Comparison of ENCODE assay signal across 35 cellular contexts in the genomic region with DNA sequence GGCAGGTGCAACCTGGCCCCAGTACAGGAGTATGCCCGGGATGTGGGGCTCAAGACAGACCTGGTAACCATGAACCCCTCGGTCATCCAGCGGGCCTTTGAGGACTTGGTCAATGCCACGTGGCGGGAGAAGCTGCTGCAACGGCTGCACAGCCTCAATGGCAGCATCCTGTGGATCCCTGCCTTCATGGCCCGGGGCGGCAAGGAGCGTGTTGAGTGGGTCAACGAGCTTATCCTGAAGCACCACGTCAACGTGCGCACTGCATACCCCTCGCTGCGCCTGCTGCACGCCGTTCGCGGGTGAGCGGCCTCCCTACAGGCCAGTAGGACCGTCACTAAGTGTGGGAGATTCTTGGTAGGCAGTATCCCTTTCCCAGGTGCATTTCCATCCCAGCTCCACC. TPM values are rescaled to one million over a fixed set of nuclear protein-coding genes. Genes with fewer than 3 reads are reported as not detected.
"Had no signal": no experiment of that assay in that cellular context is flagged by ENCODE, and none has a peak within 500 bp of the region (broad histone marks: within the 10 kb centered on the region; RNA-seq: fewer than 3 reads in every experiment).

No MANE protein-coding gene starts in this region.

- DNase-seq: activated B cell treated with CpG ODN at 0.5 μM for 24 hours; activated CD4-positive, alpha-beta memory T cell treated with anti-CD3 and anti-CD28 coated beads for 36 hours; activated CD4-positive, alpha-beta T cell treated with anti-CD3 and anti-CD28 coated beads for 4 hours; activated CD4-positive, alpha-beta T cell treated with anti-CD3 and anti-CD28 coated beads, Interleukin-2, amount 10 ng/mL, durations not matched to agents 24 days and 14 days; activated CD4-positive, alpha-beta T cell treated with anti-CD3 and anti-CD28 coated beads, Interleukin-2, amount 50 U/mL, for 1 hour; activated CD4-positive, alpha-beta T cell treated with anti-CD3 and anti-CD28 coated beads, Interleukin-2, amount 50 U/mL, for 4 hours; activated CD4-positive, CD25-positive, alpha-beta regulatory T cell treated with anti-CD3 and anti-CD28 coated beads, Interleukin-2, amount 50 U/mL, for 72 hours; activated CD8-positive, alpha-beta memory T cell treated with anti-CD3 and anti-CD28 coated beads, Interleukin-2, amount 50 U/mL, for 4 hours; activated CD8-positive, alpha-beta T cell treated with anti-CD3 and anti-CD28 coated beads for 36 hours; activated gamma-delta T cell treated with Interleukin-2 at 50 U/mL for 16 hours; activated naive CD4-positive, alpha-beta T cell; activated naive CD4-positive, alpha-beta T cell treated with anti-CD3 and anti-CD28 coated beads for 36 hours; activated naive CD4-positive, alpha-beta T cell treated with anti-CD3 and anti-CD28 coated beads, Interleukin-2, amount 50 U/mL, for 16 hours; activated naive CD8-positive, alpha-beta T cell treated with anti-CD3 and anti-CD28 coated beads for 36 hours; activated T-cell treated with anti-CD3 and anti-CD28 coated beads for 4 hours; activated T-cell treated with anti-CD3 and anti-CD28 coated beads, Interleukin-2, amount 50 U/mL, for 1 hour; activated T-cell treated with anti-CD3 and anti-CD28 coated beads, Interleukin-2, amount 50 U/mL, for 4 hours; activated T-cell treated with anti-CD3 and anti-CD28 coated beads, Interleukin-2, amount 50 U/mL, for 72 hours; adrenal gland; amniotic stem cell; aorta; body of pancreas; brain microvascular endothelial cell; central memory CD4-positive, alpha-beta T cell; T-helper 1 cell; T-helper 2 cell; T-helper 9 cell had no signal

- H3K27me3 Mint-ChIP-seq: activated B cell treated with CpG ODN at 0.5 μM for 24 hours; activated CD8-positive, alpha-beta T cell treated with anti-CD3 and anti-CD28 coated beads for 36 hours; activated naive CD8-positive, alpha-beta T cell treated with anti-CD3 and anti-CD28 coated beads for 36 hours had no signal

- H3K4me1 Mint-ChIP-seq: activated B cell treated with CpG ODN at 0.5 μM for 24 hours; activated CD4-positive, alpha-beta T cell treated with anti-CD3 and anti-CD28 coated beads, Interleukin-2, amount 10 ng/mL, durations not matched to agents 24 days and 14 days; activated naive CD8-positive, alpha-beta T cell treated with anti-CD3 and anti-CD28 coated beads for 36 hours; activated T-helper 17 cell treated with anti-CD3 and anti-CD28 coated beads, Interleukin-2, amount 50 U/mL, for 72 hours had no signal

- H3K27ac ChIP-seq: adrenal gland, body of pancreas, brain microvascular endothelial cell, breast epithelium, VCaP had no signal

- H3K9me3 Mint-ChIP-seq: activated B cell treated with CpG ODN at 0.5 μM for 24 hours; activated CD4-positive, alpha-beta memory T cell treated with anti-CD3 and anti-CD28 coated beads for 36 hours; activated CD4-positive, alpha-beta T cell treated with anti-CD3 and anti-CD28 coated beads, Interleukin-2, amount 10 ng/mL, durations not matched to agents 24 days and 14 days; activated CD8-positive, alpha-beta T cell treated with anti-CD3 and anti-CD28 coated beads for 36 hours; activated naive CD4-positive, alpha-beta T cell treated with anti-CD3 and anti-CD28 coated beads for 36 hours; activated naive CD4-positive, alpha-beta T cell treated with anti-CD3 and anti-CD28 coated beads, Interleukin-2, amount 50 U/mL, for 72 hours; activated naive CD8-positive, alpha-beta T cell treated with anti-CD3 and anti-CD28 coated beads for 36 hours; activated T-cell treated with anti-CD3 and anti-CD28 coated beads, Interleukin-2, amount 50 U/mL, for 4 hours; activated T-cell treated with anti-CD3 and anti-CD28 coated beads, Interleukin-2, amount 50 U/mL, for 72 hours; activated T-helper 1 cell treated with anti-CD3 and anti-CD28 coated beads, Interleukin-12 subunit alpha, Interleukin-12 subunit beta, Interleukin-2, Interleukin-4 antibody, amounts not matched to agents 30 ng/mL and 10 ng/mL and 1 ng/mL, durations not matched to agents 14 hours and 24 hours and 36 hours; activated T-helper 17 cell treated with anti-CD3 and anti-CD28 coated beads, Interleukin-2, amount 50 U/mL, for 72 hours; T-helper 1 cell treated with Interleukin-12 subunit alpha and Interleukin-12 subunit beta and Interleukin-4 antibody, amounts not matched to agents 30 μg/mL and 1 μg/mL, for 36 hours; T-helper 2 cell treated with Interferon-gamma antibody and Interleukin-4, amounts not matched to agents 5 μg/mL and 100 μg/mL, for 36 hours had no signal

- H3K4me1 ChIP-seq: adrenal gland, body of pancreas, breast epithelium had no signal

- H3K27me3 ChIP-seq: adrenal gland, body of pancreas, brain microvascular endothelial cell, breast epithelium had no signal

- H3K9me3 ChIP-seq: adrenal gland, body of pancreas, breast epithelium had no signal

- H3K36me3 Mint-ChIP-seq: activated CD4-positive, alpha-beta memory T cell treated with anti-CD3 and anti-CD28 coated beads for 36 hours; activated naive CD4-positive, alpha-beta T cell treated with anti-CD3 and anti-CD28 coated beads, Interleukin-2, amount 50 U/mL, for 72 hours; activated naive CD8-positive, alpha-beta T cell treated with anti-CD3 and anti-CD28 coated beads for 36 hours had no signal

- H3K4me3 Mint-ChIP-seq: activated B cell treated with CpG ODN at 0.5 μM for 24 hours; activated CD4-positive, alpha-beta memory T cell treated with anti-CD3 and anti-CD28 coated beads for 36 hours; activated CD4-positive, alpha-beta T cell treated with anti-CD3 and anti-CD28 coated beads, Interleukin-2, amount 10 ng/mL, durations not matched to agents 24 days and 14 days; activated CD8-positive, alpha-beta T cell treated with anti-CD3 and anti-CD28 coated beads for 36 hours; activated naive CD4-positive, alpha-beta T cell treated with anti-CD3 and anti-CD28 coated beads for 36 hours; activated naive CD8-positive, alpha-beta T cell treated with anti-CD3 and anti-CD28 coated beads for 36 hours; activated T-cell treated with anti-CD3 and anti-CD28 coated beads, Interleukin-2, amount 50 U/mL, for 4 hours; activated T-cell treated with anti-CD3 and anti-CD28 coated beads, Interleukin-2, amount 50 U/mL, for 72 hours; activated T-helper 1 cell treated with anti-CD3 and anti-CD28 coated beads, Interleukin-12 subunit alpha, Interleukin-12 subunit beta, Interleukin-2, Interleukin-4 antibody, amounts not matched to agents 30 ng/mL and 10 ng/mL and 1 ng/mL, durations not matched to agents 14 hours and 24 hours and 36 hours; activated T-helper 17 cell treated with anti-CD3 and anti-CD28 coated beads, Interleukin-2, amount 50 U/mL, for 72 hours; T-helper 1 cell treated with Interleukin-12 subunit alpha and Interleukin-12 subunit beta and Interleukin-4 antibody, amounts not matched to agents 30 μg/mL and 1 μg/mL, for 36 hours; T-helper 2 cell treated with Interferon-gamma antibody and Interleukin-4, amounts not matched to agents 5 μg/mL and 100 μg/mL, for 36 hours had no signal

- H3K4me3 ChIP-seq: adrenal gland, body of pancreas, breast epithelium had no signal

- H3K36me3 ChIP-seq: adrenal gland, brain microvascular endothelial cell, breast epithelium had no signal

- H3K27ac Mint-ChIP-seq: activated B cell treated with CpG ODN at 0.5 μM for 24 hours; activated CD4-positive, alpha-beta memory T cell treated with anti-CD3 and anti-CD28 coated beads for 36 hours; activated CD4-positive, alpha-beta T cell treated with anti-CD3 and anti-CD28 coated beads, Interleukin-2, amount 10 ng/mL, durations not matched to agents 24 days and 14 days; activated CD8-positive, alpha-beta T cell treated with anti-CD3 and anti-CD28 coated beads for 36 hours; activated naive CD4-positive, alpha-beta T cell treated with anti-CD3 and anti-CD28 coated beads for 36 hours; activated naive CD4-positive, alpha-beta T cell treated with anti-CD3 and anti-CD28 coated beads, Interleukin-2, amount 50 U/mL, for 72 hours; activated naive CD8-positive, alpha-beta T cell treated with anti-CD3 and anti-CD28 coated beads for 36 hours; activated T-cell treated with anti-CD3 and anti-CD28 coated beads, Interleukin-2, amount 50 U/mL, for 72 hours; activated T-helper 1 cell treated with anti-CD3 and anti-CD28 coated beads, Interleukin-12 subunit alpha, Interleukin-12 subunit beta, Interleukin-2, Interleukin-4 antibody, amounts not matched to agents 30 ng/mL and 10 ng/mL and 1 ng/mL, durations not matched to agents 14 hours and 24 hours and 36 hours; activated T-helper 17 cell treated with anti-CD3 and anti-CD28 coated beads, Interleukin-2, amount 50 U/mL, for 72 hours; T-helper 1 cell treated with Interleukin-12 subunit alpha and Interleukin-12 subunit beta and Interleukin-4 antibody, amounts not matched to agents 30 μg/mL and 1 μg/mL, for 36 hours; T-helper 2 cell treated with Interferon-gamma antibody and Interleukin-4, amounts not matched to agents 5 μg/mL and 100 μg/mL, for 36 hours had no signal

RNA-seq across cellular contexts. Expression of a gene that starts 51.0 kb away (rescaled TPM):
- total RNA-seq: activated B cell treated with CpG ODN at 0.5 μM for 24 hours; activated CD4-positive, alpha-beta memory T cell treated with anti-CD3 and anti-CD28 coated beads for 36 hours; activated CD4-positive, alpha-beta T cell treated with anti-CD3 and anti-CD28 coated beads, Interleukin-2, amount 10 ng/mL, durations not matched to agents 24 days and 14 days; activated CD8-positive, alpha-beta memory T cell treated with anti-CD3 and anti-CD28 coated beads for 36 hours; activated CD8-positive, alpha-beta T cell treated with anti-CD3 and anti-CD28 coated beads for 36 hours; activated naive CD4-positive, alpha-beta T cell treated with anti-CD3 and anti-CD28 coated beads for 36 hours; activated naive CD4-positive, alpha-beta T cell treated with anti-CD3 and anti-CD28 coated beads, Interleukin-2, amount 50 U/mL, for 72 hours; activated naive CD8-positive, alpha-beta T cell treated with anti-CD3 and anti-CD28 coated beads for 36 hours; activated T-cell treated with anti-CD3 and anti-CD28 coated beads, Interleukin-2, amount 50 U/mL, for 4 hours; activated T-cell treated with anti-CD3 and anti-CD28 coated beads, Interleukin-2, amount 50 U/mL, for 72 hours; activated T-helper 1 cell treated with anti-CD3 and anti-CD28 coated beads, Interleukin-12 subunit alpha, Interleukin-12 subunit beta, Interleukin-2, Interleukin-4 antibody, amounts not matched to agents 30 ng/mL and 10 ng/mL and 1 ng/mL, durations not matched to agents 14 hours and 24 hours and 36 hours; activated T-helper 17 cell treated with anti-CD3 and anti-CD28 coated beads, Interleukin-2, amount 50 U/mL, for 72 hours; aorta; body of pancreas had no signal
